In genomic region chr3:194485471-194485875, GRCh38 we compare ENCODE assay signal across 8 cellular contexts. TPM values are rescaled to one million over a fixed set of nuclear protein-coding genes. Genes with fewer than 3 reads are reported as not detected.
DNase-seq lines count a peak whose midpoint lies in the region; ATAC-seq and TF ChIP-seq lines count a peak whose summit lies in the region.

No MANE protein-coding gene starts in this region.

- H3K36me3 Mint-ChIP-seq in activated T-helper 2 cell treated with anti-CD3 and anti-CD28 coated beads, Interferon-gamma antibody, Interleukin-2, Interleukin-4, amounts not matched to agents 10 μg/mL and 5 μg/mL and 100 μg/mL, durations not matched to agents 14 hours and 24 hours and 36 hours (ENCODE audit: low read depth): peaks cover 52% of the 10 kb centered on the region

- TF ChIP-seq CTCF in heart left ventricle (IDR thresholded peaks at IDR 0.05) (no peak), stomach (IDR thresholded peaks at IDR 0.05) (no peak)

- TF ChIP-seq POLR2A in heart left ventricle (IDR thresholded peaks at IDR 0.05) (no peak), stomach (IDR thresholded peaks at IDR 0.05) (no peak)

- peaks cover 60% of the 10 kb centered on the region for H3K4me1 Mint-ChIP-seq in activated T-helper 2 cell treated with anti-CD3 and anti-CD28 coated beads, Interferon-gamma antibody, Interleukin-2, Interleukin-4, amounts not matched to agents 10 μg/mL and 5 μg/mL and 100 μg/mL, durations not matched to agents 14 hours and 24 hours and 36 hours (ENCODE audit: low read depth)

- DNase-seq in heart left ventricle (no peak), cardiac septum (ENCODE audit: low spot score) (no peak), iPS DF 6.9 (ENCODE audit: low read depth, low spot score) (no peak), stomach (no peak), SKM-1 treated with dmso at 0.1 percent for 144 hours (lab: John Stamatoyannopoulos, UW; ENCODE audit: unreplicated experiment) (no peak), DMS79 (lab: John Stamatoyannopoulos, UW) (no peak), DMS 273 treated with DMSO at 0.1 percent for 48 hours (lab: John Stamatoyannopoulos, UW) (no peak)
- no peak for DNase-seq in activated T-helper 2 cell treated with anti-CD3 and anti-CD28 coated beads, Interferon-gamma antibody, Interleukin-2, Interleukin-4, amounts not matched to agents 10 μg/mL and 5 μg/mL and 100 μg/mL, durations not matched to agents 14 hours and 24 hours and 36 hours (ENCODE audit: low spot score)

- H3K36me3 ChIP-seq in heart left ventricle (peaks cover 0 to 26% (median 5%) of the 10 kb centered on the region in 9 donors), iPS DF 6.9 (ENCODE audit: control insufficient read depth, insufficient read depth, low read length) (no peaks in the 10 kb centered on the region; the same call in 1 of the 2 replicates), stomach (peaks cover 0 to 3% (median 0%) of the 10 kb centered on the region in 4 donors)

- WGBS in heart left ventricle, 4 donors: 16 to 23% (median 21%) methylated on average over 6 of the region's 6 CpGs
- 100% methylated on average over 3 of the region's 6 CpGs for WGBS in iPS DF 6.9 (ENCODE audit: insufficient coverage, insufficient read length)
- WGBS in stomach, 5 donors: 6 to 8% (median 7%) methylated on average over 6 of the region's 6 CpGs

- H3K4me1 ChIP-seq in heart left ventricle: peaks cover 0 to 86% (median 35%) of the 10 kb centered on the region in 12 donors
- no peaks in the 10 kb centered on the region for H3K4me1 ChIP-seq in iPS DF 6.9 (ENCODE audit: control insufficient read depth, insufficient read depth, low read length)
- peaks cover 35 to 83% (median 47%) of the 10 kb centered on the region in 4 donors for H3K4me1 ChIP-seq in stomach

- peak overlapping the region; percentile 89 for H3K4me3 Mint-ChIP-seq in activated T-helper 2 cell treated with anti-CD3 and anti-CD28 coated beads, Interferon-gamma antibody, Interleukin-2, Interleukin-4, amounts not matched to agents 10 μg/mL and 5 μg/mL and 100 μg/mL, durations not matched to agents 14 hours and 24 hours and 36 hours (ENCODE audit: low read depth)

- H3K4me3 ChIP-seq in heart left ventricle (peak overlapping the region; percentile 57 to 91 (median 72)), iPS DF 6.9 (ENCODE audit: low read length) (peak overlapping the region; percentile 84; the same call in 1 of the 2 replicates), stomach (peak overlapping the region; percentile 64 to 74 (median 70))

- TF ChIP-seq EP300 in stomach (IDR thresholded peaks at IDR 0.05): no peak

- H3K27ac ChIP-seq in heart left ventricle (peak overlapping the region; percentile 74 to 93 (median 91)), iPS DF 6.9 (ENCODE audit: low read length) (no peak overlapping the region), stomach (peak overlapping the region; percentile 85 to 97 (median 93))

- H3K9me3 ChIP-seq in heart left ventricle: no peaks in the 10 kb centered on the region
- no peaks in the 10 kb centered on the region for H3K9me3 ChIP-seq in iPS DF 6.9 (ENCODE audit: control insufficient read depth, insufficient read depth, low read length)
- no peaks in the 10 kb centered on the region for H3K9me3 ChIP-seq in stomach

- no peaks in the 10 kb centered on the region for H3K27me3 Mint-ChIP-seq in activated T-helper 2 cell treated with anti-CD3 and anti-CD28 coated beads, Interferon-gamma antibody, Interleukin-2, Interleukin-4, amounts not matched to agents 10 μg/mL and 5 μg/mL and 100 μg/mL, durations not matched to agents 14 hours and 24 hours and 36 hours (ENCODE audit: low read depth)

- ATAC-seq in heart left ventricle: peak in 1 of 4 donors; percentile 11

- H3K27ac Mint-ChIP-seq in activated T-helper 2 cell treated with anti-CD3 and anti-CD28 coated beads, Interferon-gamma antibody, Interleukin-2, Interleukin-4, amounts not matched to agents 10 μg/mL and 5 μg/mL and 100 μg/mL, durations not matched to agents 14 hours and 24 hours and 36 hours: peak overlapping the region; percentile 89

- no peaks in the 10 kb centered on the region for H3K9me3 Mint-ChIP-seq in activated T-helper 2 cell treated with anti-CD3 and anti-CD28 coated beads, Interferon-gamma antibody, Interleukin-2, Interleukin-4, amounts not matched to agents 10 μg/mL and 5 μg/mL and 100 μg/mL, durations not matched to agents 14 hours and 24 hours and 36 hours

- intact Hi-C loops in heart left ventricle (cut with DNase I) (loop anchor here in 6 of 10 donors (5.0 kb wide), 2 partner anchors 87 to 92 kb away; no protein-coding TSS in a partner anchor), cardiac septum (cut with DNase I) (loop anchor here (5.0 kb wide), 1 partner anchor 87 kb away; no protein-coding TSS in a partner anchor), stomach (cut with DNase I; ENCODE audit: low total_unique reads) (no loop called here)
- intact Hi-C loops in activated T-helper 2 cell treated with anti-CD3 and anti-CD28 coated beads, Interferon-gamma antibody, Interleukin-2, Interleukin-4, amounts not matched to agents 10 μg/mL and 5 μg/mL and 100 μg/mL, durations not matched to agents 14 hours and 24 hours and 36 hours (cut with micrococcal nuclease): loop anchor here (5.0 kb wide), 2 partner anchors 187 to 1057 kb away; partner anchors contain the start of genes LSG1 and PPP1R2

- H3K27me3 ChIP-seq in heart left ventricle (no peaks in the 10 kb centered on the region), iPS DF 6.9 (ENCODE audit: control insufficient read depth, insufficient read depth, low read length) (no peaks in the 10 kb centered on the region), stomach (no peaks in the 10 kb centered on the region)

RNA-seq across cellular contexts. Expression of gene ATP13A3, which starts 1.3 kb away (rescaled TPM):
- total RNA-seq in heart left ventricle (100 to 1,000 TPM in 5 of 9 donors, 10 to 100 TPM in 4; 37.8 to 237 (median 105) TPM), cardiac septum (217 TPM), stomach (100 to 1,000 TPM in 1 of 5 donors, 10 to 100 TPM in 4; 15.4 to 332 (median 33.0) TPM)
- polyA plus RNA-seq in heart left ventricle (100 to 1,000 TPM in 1 of 2 donors, 10 to 100 TPM in 1; 26.6 to 117 TPM), stomach (10 to 100 TPM; 11.2 to 11.9 (median 11.6) TPM)
- total RNA-seq in activated T-helper 2 cell treated with anti-CD3 and anti-CD28 coated beads, Interferon-gamma antibody, Interleukin-2, Interleukin-4, amounts not matched to agents 10 μg/mL and 5 μg/mL and 100 μg/mL, durations not matched to agents 14 hours and 24 hours and 36 hours: 136 and 150 TPM in 2 replicates
